11 cellular contexts compared by ENCODE assay signal in genomic region chr14:35197015-35197414, GRCh38.
DNase-seq lines count a peak whose midpoint lies in the region; ATAC-seq and TF ChIP-seq lines count a peak whose summit lies in the region.
"Had no signal": no experiment of that assay in that cellular context is flagged by ENCODE, and none has a peak within 500 bp of the region (broad histone marks: within the 10 kb centered on the region; RNA-seq: fewer than 3 reads in every experiment).

No MANE protein-coding gene starts in this region.

- no peaks in the 10 kb centered on the region for H3K27me3 Mint-ChIP-seq in activated T-cell treated with anti-CD3 and anti-CD28 coated beads, Interleukin-2, amount 50 U/mL, for 72 hours (ENCODE audit: low read depth)
- H3K27me3 Mint-ChIP-seq in T-helper 17 cell, result no peaks in the 10 kb centered on the region
- H3K27me3 Mint-ChIP-seq in stimulated activated naive CD8-positive, alpha-beta T cell treated with anti-CD3 and anti-CD28 coated beads, Interleukin-15, amount 100 ng/mL, for 72 hours, result no peaks in the 10 kb centered on the region

- peak; percentile 60 to 64 for ATAC-seq in activated T-cell treated with anti-CD3 and anti-CD28 coated beads, Interleukin-2, amount 50 U/mL, for 72 hours (replicated peaks in 1 of 2)
- peak; percentile 74 for ATAC-seq in T-helper 17 cell
- peak; percentile 75 for ATAC-seq in stimulated activated naive CD8-positive, alpha-beta T cell treated with anti-CD3 and anti-CD28 coated beads, Interleukin-15, amount 100 ng/mL, for 72 hours
- no peak for ATAC-seq in HG03442 (IDR thresholded peaks at IDR 0.05; ENCODE audit: unreplicated experiment)
- no peak for ATAC-seq in GM19023 (IDR thresholded peaks at IDR 0.05; ENCODE audit: unreplicated experiment)

- H3K9me3 Mint-ChIP-seq in activated T-cell treated with anti-CD3 and anti-CD28 coated beads, Interleukin-2, amount 50 U/mL, for 72 hours, result peaks cover 0 to 1% of the 10 kb centered on the region in 2 donors
- H3K9me3 Mint-ChIP-seq in stimulated activated naive CD8-positive, alpha-beta T cell treated with anti-CD3 and anti-CD28 coated beads, Interleukin-15, amount 100 ng/mL, for 72 hours, result peaks cover 0 to 5% of the 10 kb centered on the region in 2 donors
- H3K9me3 Mint-ChIP-seq: nephron had no signal

- H3K9me3 ChIP-seq in T-helper 17 cell (ENCODE audit: control insufficient read depth, low read length, poor library complexity, severe bottlenecking), result no peaks in the 10 kb centered on the region

- DNase-seq in activated T-cell treated with anti-CD3 and anti-CD28 coated beads, Interleukin-2, amount 50 U/mL, for 72 hours, result no peak
- no peak for DNase-seq in activated T-cell treated with anti-CD3 and anti-CD28 coated beads, Interleukin-2, amount 50 U/mL, for 1 hour
- DNase-seq in T-helper 17 cell, result no peak
- peak; percentile 68 for DNase-seq in fibroblast of mammary gland (ENCODE audit: low read depth)
- no peak for DNase-seq in stimulated activated naive CD8-positive, alpha-beta T cell treated with anti-CD3 and anti-CD28 coated beads, Interleukin-15, amount 100 ng/mL, for 72 hours
- DNase-seq in stimulated activated CD8-positive, alpha-beta memory T cell treated with anti-CD3 and anti-CD28 coated beads, Interleukin-4, amount 100 ng/mL, for 48 hours, result no peak
- DNase-seq: activated CD8-positive, alpha-beta memory T cell treated with anti-CD3 and anti-CD28 coated beads, Interleukin-2, amount 50 U/mL, for 4 hours; T-helper 1 cell had no signal

- H3K4me3 ChIP-seq in fibroblast of mammary gland (ENCODE audit: control insufficient read depth, low read depth, low read length), result no peak overlapping the region

- H3K4me3 Mint-ChIP-seq in activated T-cell treated with anti-CD3 and anti-CD28 coated beads, Interleukin-2, amount 50 U/mL, for 72 hours, result peak overlapping the region in 1 of 2 donors; percentile 25
- peak overlapping the region; percentile 31 for H3K4me3 Mint-ChIP-seq in T-helper 17 cell
- H3K4me3 Mint-ChIP-seq in stimulated activated naive CD8-positive, alpha-beta T cell treated with anti-CD3 and anti-CD28 coated beads, Interleukin-15, amount 100 ng/mL, for 72 hours, result no peak overlapping the region
- H3K4me3 Mint-ChIP-seq: nephron had no signal

- H3K4me1 Mint-ChIP-seq in activated T-cell treated with anti-CD3 and anti-CD28 coated beads, Interleukin-2, amount 50 U/mL, for 72 hours (ENCODE audit: low read depth), result peaks cover 32% of the 10 kb centered on the region
- H3K4me1 Mint-ChIP-seq in T-helper 17 cell, result peaks cover 22% of the 10 kb centered on the region
- peaks cover 18% of the 10 kb centered on the region for H3K4me1 Mint-ChIP-seq in stimulated activated naive CD8-positive, alpha-beta T cell treated with anti-CD3 and anti-CD28 coated beads, Interleukin-15, amount 100 ng/mL, for 72 hours
- H3K4me1 Mint-ChIP-seq: nephron had no signal

- H3K36me3 Mint-ChIP-seq in activated T-cell treated with anti-CD3 and anti-CD28 coated beads, Interleukin-2, amount 50 U/mL, for 72 hours (ENCODE audit: insufficient read depth in 2 of 2), result peaks cover 5 to 7% of the 10 kb centered on the region in 2 donors
- H3K36me3 Mint-ChIP-seq in T-helper 17 cell (ENCODE audit: low read depth), result peaks cover 5% of the 10 kb centered on the region

- peak overlapping the region; percentile 86 for H3K27ac Mint-ChIP-seq in activated T-cell treated with anti-CD3 and anti-CD28 coated beads, Interleukin-2, amount 50 U/mL, for 72 hours
- peak overlapping the region; percentile 89 for H3K27ac Mint-ChIP-seq in T-helper 17 cell
- no peak overlapping the region for H3K27ac Mint-ChIP-seq in stimulated activated naive CD8-positive, alpha-beta T cell treated with anti-CD3 and anti-CD28 coated beads, Interleukin-15, amount 100 ng/mL, for 72 hours
- H3K27ac Mint-ChIP-seq: nephron had no signal

- no peak for TF ChIP-seq CTCF in fibroblast of mammary gland (conservative IDR thresholded peaks at IDR 0.05; ENCODE audit: control insufficient read depth, insufficient read depth, low read depth, low read length)

Comparison
In these comparisons a context has a peak if more than half of its experiments do, and no peak if none do; other contexts are left out.
1. ATAC-seq: peak in activated T-cell treated with anti-CD3 and anti-CD28 coated beads, Interleukin-2, amount 50 U/mL, for 72 hours (2 of 2), T-helper 17 cell (single experiment) and stimulated activated naive CD8-positive, alpha-beta T cell treated with anti-CD3 and anti-CD28 coated beads, Interleukin-15, amount 100 ng/mL, for 72 hours (single experiment); none in HG03442 (single experiment) and GM19023 (single experiment).
2. H3K27ac Mint-ChIP-seq: peak in activated T-cell treated with anti-CD3 and anti-CD28 coated beads, Interleukin-2, amount 50 U/mL, for 72 hours (single experiment) and T-helper 17 cell (single experiment); none in stimulated activated naive CD8-positive, alpha-beta T cell treated with anti-CD3 and anti-CD28 coated beads, Interleukin-15, amount 100 ng/mL, for 72 hours (0 of 2).